8 cellular contexts compared by ENCODE assay signal in the genomic region with DNA sequence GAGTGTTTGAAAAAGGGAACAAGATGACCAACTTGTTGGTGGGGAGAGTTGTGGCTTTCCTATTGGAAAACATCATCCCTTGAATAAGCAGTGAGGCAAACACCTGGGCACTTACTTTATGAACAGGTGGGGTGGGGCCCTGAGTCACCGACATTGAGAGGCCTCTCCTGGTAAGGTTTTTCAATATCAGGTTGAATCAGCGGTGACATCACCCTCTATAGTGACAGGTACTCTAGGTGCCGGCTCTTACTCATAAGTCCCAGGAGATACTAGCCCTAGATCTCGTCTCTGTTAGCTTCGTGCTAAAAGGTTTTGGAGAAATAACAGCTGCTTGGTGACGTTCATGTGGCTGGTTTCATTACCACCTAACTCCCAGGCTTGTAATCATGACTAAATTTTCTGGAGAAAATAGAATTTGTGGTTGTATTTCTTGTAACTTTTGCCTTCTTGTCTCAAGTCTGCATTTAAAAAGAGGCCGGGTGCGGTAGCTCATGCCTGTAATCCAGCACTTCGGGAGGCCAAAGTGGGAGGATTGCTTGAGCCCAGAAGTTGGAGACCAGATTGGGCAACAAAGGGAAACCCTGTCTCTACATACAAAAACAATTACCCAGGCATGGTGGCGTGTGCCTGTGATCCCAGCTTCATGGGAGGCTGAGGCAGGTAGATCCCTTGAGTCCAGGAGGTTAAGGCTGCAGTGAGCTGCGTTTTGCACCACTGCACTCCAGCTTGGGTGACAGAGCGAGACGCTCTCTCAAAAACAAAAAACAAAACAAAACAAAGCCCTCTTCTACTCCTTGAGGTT. TPM values are rescaled to one million over a fixed set of nuclear protein-coding genes. Genes with fewer than 3 reads are reported as not detected.
DNase-seq lines count a peak whose midpoint lies in the region; ATAC-seq, FAIRE-seq and TF ChIP-seq lines count a peak whose summit lies in the region.

No MANE protein-coding gene starts in this region.

- no peaks in the 10 kb centered on the region; the same call in 1 of the 2 replicates for H3K23me2 ChIP-seq in H1 (ENCODE audit: low read depth, low read length)

- TF ChIP-seq RAD21 in H1 (IDR thresholded peaks at IDR 0.05 in 1 of 2, conservative IDR thresholded peaks at IDR 0.05 in 1 of 2; ENCODE audit: low read depth in 2 of 2, low read length in 2 of 2), result no peak

- no peak overlapping the region; the same call in 1 of the 2 replicates for H2BK12ac ChIP-seq in H1 (ENCODE audit: low read depth, low read length)

- DNase-seq in activated naive CD4-positive, alpha-beta T cell treated with Interleukin-2 at 50 U/mL for 16 hours, result peak; percentile 76
- DNase-seq in activated naive CD4-positive, alpha-beta T cell (lab: John Stamatoyannopoulos, UW), result no peak
- DNase-seq in RPMI8226, result peak; percentile 94
- no peak for DNase-seq in H1 (ENCODE audit: low read depth in 1 of 2, low spot score in 2 of 2)
- DNase-seq in stimulated activated CD8-positive, alpha-beta memory T cell treated with anti-CD3 and anti-CD28 coated beads, Interleukin-15, amount 100 ng/mL, for 48 hours (ENCODE audit: low read depth in 2 of 2), result peak; percentile 63 to 78
- no peak for DNase-seq in NCI-H446 treated with DMSO at 0.1 percent for 48 hours (lab: John Stamatoyannopoulos, UW)
- no peak for DNase-seq in spleen

- H3K4me1 ChIP-seq in H1 (replicated peaks in 1 of 4; ENCODE audit: control insufficient read depth in 3 of 4, insufficient read depth in 4 of 4, low read length in 3 of 4), result peaks cover 3 to 16% (median 11%) of the 10 kb centered on the region in 4 experiments
- H3K4me1 ChIP-seq in spleen, result peaks cover 0 to 32% (median 14%) of the 10 kb centered on the region in 6 donors

- ATAC-seq in HG03097 (IDR thresholded peaks at IDR 0.05; ENCODE audit: low FRiP score, unreplicated experiment), result peak; percentile 66

- no peak overlapping the region for H2AK5ac ChIP-seq in H1 (ENCODE audit: low read depth, low read length)

- no peak overlapping the region for H3K56ac ChIP-seq in H1 (replicated peaks; ENCODE audit: insufficient read length, low read depth, low read length)

- no peak overlapping the region for H3K9ac ChIP-seq in H1 (replicated peaks in 1 of 4; ENCODE audit: extremely low read depth in 1 of 4, low read depth in 3 of 4, low read length in 3 of 4)

- no peak overlapping the region for H2BK15ac ChIP-seq in H1 (ENCODE audit: low read length)

- TF ChIP-seq POLR2A in H1 (IDR thresholded peaks at IDR 0.05; ENCODE audit: control extremely low read depth in 1 of 2, low read depth in 2 of 2, low read length in 2 of 2), result no peak
- TF ChIP-seq POLR2A in spleen (IDR thresholded peaks at IDR 0.05), result no peak

- H3K14ac ChIP-seq in H1 (ENCODE audit: insufficient read length), result no peak overlapping the region

- H4K91ac ChIP-seq in H1 (replicated peaks; ENCODE audit: insufficient read length, low read length), result no peak overlapping the region

- H3K27ac ChIP-seq in H1 (ENCODE audit: low read depth, low read length) (no peak overlapping the region), spleen (peak overlapping the region in 4 of 8 donors; percentile 32 to 57 (median 52))

- peaks cover 3% of the 10 kb centered on the region; the same call in 1 of the 2 replicates for H3K79me1 ChIP-seq in H1 (ENCODE audit: low read depth, low read length)

- POLR2A ChIA-PET in H1 (lab: Charles Lee; ENCODE audit: partially characterized antibody), result interaction anchor here (1.2 to 3.3 kb wide), 7 partner anchors 9 to 110 kb away, joined by 3 to 16 read pairs (median 5); no protein-coding TSS in a partner anchor

- no peak overlapping the region for H2BK120ac ChIP-seq in H1 (replicated peaks; ENCODE audit: low read depth, low read length)

- H3K36me3 ChIP-seq in H1 (ENCODE audit: control insufficient read depth in 2 of 4, insufficient read depth in 4 of 4, low read length in 3 of 4) (peaks cover 0 to 9% (median 0%) of the 10 kb centered on the region in 4 experiments; a peak in 3 of 8 replicates), spleen (no peaks in the 10 kb centered on the region)

- peaks cover 3 to 8% of the 10 kb centered on the region in 2 experiments for H4K20me1 ChIP-seq in H1 (replicated peaks in 1 of 2; ENCODE audit: control insufficient read depth in 1 of 2, insufficient read depth in 2 of 2, low read length in 2 of 2)

- CTCF ChIA-PET in H1 (lab: Charles Lee; ENCODE audit: partially characterized antibody), result interaction anchor here (1.0 to 2.0 kb wide), 9 partner anchors 13 to 228 kb away, joined by 3 to 13 read pairs (median 4); partner anchors contain the start of gene CDH1

- H2BK5ac ChIP-seq in H1 (ENCODE audit: low read depth, low read length), result peak overlapping the region; percentile 41; the same call in 1 of the 2 replicates

- H3K4ac ChIP-seq in H1 (replicated peaks; ENCODE audit: insufficient read length, low read depth, low read length), result no peak overlapping the region

- H3K23ac ChIP-seq in H1 (ENCODE audit: insufficient read length), result no peak overlapping the region

- H3K4me2 ChIP-seq in H1 (ENCODE audit: insufficient read depth in 1 of 2, low read depth in 2 of 2, low read length in 2 of 2), result no peak overlapping the region

- intact Hi-C loops in spleen (cut with DNase I; ENCODE audit: low total_unique reads), result no loop called here

- H3K18ac ChIP-seq in H1 (ENCODE audit: extremely low read depth, low read length), result no peak overlapping the region

- peaks cover 4 to 83% of the 10 kb centered on the region in 2 experiments; a peak in 3 of 4 replicates for H3K79me2 ChIP-seq in H1 (ENCODE audit: control insufficient read depth in 1 of 2, insufficient read depth in 2 of 2, low read length in 2 of 2)

- FAIRE-seq in H1 (lab: Jason Lieb, UNC), result no peak

- H4K5ac ChIP-seq in H1 (ENCODE audit: insufficient read length, low read depth, low read length), result no peak overlapping the region

- H3K9me3 ChIP-seq in H1 (ENCODE audit: insufficient read depth in 2 of 2, low read depth in 1 of 2, low read length in 1 of 2) (no peaks in the 10 kb centered on the region), spleen (no peaks in the 10 kb centered on the region)

- 0 out of 2 replicates have a peak overlapping the region, but pooled peaks have one; percentile 66 for H2BK20ac ChIP-seq in H1 (ENCODE audit: low read length)

- no peak overlapping the region for H4K8ac ChIP-seq in H1 (ENCODE audit: extremely low read depth, insufficient read depth, low read length)

- no peak for TF ChIP-seq EP300 in H1 (IDR thresholded peaks at IDR 0.05; ENCODE audit: borderline replicate concordance in 1 of 2, low read depth in 2 of 2, low read length in 2 of 2)

- H3K27me3 ChIP-seq in H1 (replicated peaks in 1 of 4; ENCODE audit: control insufficient read depth in 3 of 4, extremely low read depth in 1 of 4, insufficient read depth in 3 of 4, low read length in 3 of 4), result no peaks in the 10 kb centered on the region
- peaks cover 0 to 8% (median 0%) of the 10 kb centered on the region in 7 donors for H3K27me3 ChIP-seq in spleen (replicated peaks in 1 of 7)

- WGBS in H1 (ENCODE audit: extremely low coverage in 1 of 2, insufficient coverage in 1 of 2, insufficient read length in 1 of 2, insufficient replicate concordance in 2 of 2, low coverage in 1 of 2, low lambda C conversion rate in 2 of 2, missing lambda C conversion rate in 1 of 2), 2 experiments, result 83% methylated on average over 13 of the region's 13 CpGs; no CpG with 5 or more reads in 1 of the 2 experiments
- WGBS in spleen, 5 donors, result 62 to 75% (median 71%) methylated on average over 13 of the region's 13 CpGs

- no peak overlapping the region for H2AFZ ChIP-seq in H1 (ENCODE audit: low read length)

- TF ChIP-seq CTCF in H1 (IDR thresholded peaks at IDR 0.05; ENCODE audit: control extremely low read depth in 1 of 3, insufficient read depth in 1 of 3, low read depth in 1 of 3, low read length in 3 of 3) (no peak), spleen (IDR thresholded peaks at IDR 0.05 in 8 of 11, conservative IDR thresholded peaks at IDR 0.05 in 3 of 11) (no peak)

- H3K4me3 ChIP-seq in H1 (ENCODE audit: extremely low read depth in 1 of 4, insufficient read depth in 2 of 4, low read depth in 3 of 4, low read length in 4 of 4) (no peak overlapping the region), spleen (no peak overlapping the region)

TF ChIP-seq in H1, 55 proteins besides CTCF, POLR2A, EP300 and RAD21 (continues in another document):
- no peak for TF ChIP-seq USF2 (IDR thresholded peaks at IDR 0.05; ENCODE audit: low read length)
- no peak for TF ChIP-seq POLR2AphosphoS5 (IDR thresholded peaks at IDR 0.05; ENCODE audit: low read depth, low read length)
- TF ChIP-seq NRF1 (IDR thresholded peaks at IDR 0.05; ENCODE audit: low read depth, low read length), result no peak
- TF ChIP-seq CBX5 (IDR thresholded peaks at IDR 0.05; ENCODE audit: low read depth, low read length), result no peak
- TF ChIP-seq NANOG (IDR thresholded peaks at IDR 0.05; ENCODE audit: insufficient read depth, low read depth, low read length, poor library complexity, severe bottlenecking), result no peak
- no peak for TF ChIP-seq HDAC2 (IDR thresholded peaks at IDR 0.05; ENCODE audit: borderline replicate concordance in 1 of 2, low read depth in 2 of 2, low read length in 2 of 2)
- no peak for TF ChIP-seq EZH2 (IDR thresholded peaks at IDR 0.05; ENCODE audit: low read depth, low read length, severe bottlenecking)
- no peak for TF ChIP-seq TAF7 (optimal IDR thresholded peaks at IDR 0.05; ENCODE audit: borderline replicate concordance, low read depth, low read length)
- no peak for TF ChIP-seq KDM1A (IDR thresholded peaks at IDR 0.05; ENCODE audit: borderline replicate concordance, low read length)
- no peak for TF ChIP-seq FOSL1 (IDR thresholded peaks at IDR 0.05; ENCODE audit: insufficient read depth, low read depth, low read length)

RNA-seq across cellular contexts. Expression of gene CDH1, which starts 19.4 kb away (rescaled TPM):
- total RNA-seq in H1 (2021; fragmentation: NEBNext Ultra II Directional; extraction: Animal tissue kit (Norgen Biotek cat#: 25700)), result 265 and 319 TPM in 2 replicates
- polyA plus RNA-seq in H1 (2011; rRNA removed) (119 and 133 TPM in 2 replicates), spleen (1 to 10 TPM; 5.2 to 6.9 (median 5.4) TPM)
- polyA plus RNA-seq in H1 (2011; cell fraction: cytosol; rRNA removed), result 140 TPM
- polyA plus RNA-seq in H1 (2011; cell fraction: nucleus; rRNA removed), result 186 TPM
- polyA plus RNA-seq in H1 (2012, experiment 1 of 2), result 164 to 357 TPM (median 291 TPM) in 4 replicates
- polyA plus RNA-seq in H1 (2012, experiment 2 of 2), result 25.7 TPM
- 267 TPM for polyA plus RNA-seq in H1 (2013, experiment 1 of 2)
- polyA plus RNA-seq in H1 (2013, experiment 2 of 2), result 227 TPM
- 304 and 433 TPM in 2 replicates for polyA minus RNA-seq in H1 (2011; rRNA and poly(A)+ RNA removed)
- 438 TPM for polyA minus RNA-seq in H1 (2011; cell fraction: cytosol; rRNA and poly(A)+ RNA removed)
- 171 TPM for polyA minus RNA-seq in H1 (2011; cell fraction: nucleus; rRNA and poly(A)+ RNA removed)
- total RNA-seq in spleen, result 10 to 100 TPM in 6 of 7 donors, 1 to 10 TPM in 1; 9.2 to 35.9 (median 16.1) TPM

Comparison
In these comparisons a context has a peak if more than half of its experiments do, and no peak if none do; other contexts are left out.
1. DNase-seq: peak in activated naive CD4-positive, alpha-beta T cell treated with Interleukin-2 at 50 U/mL for 16 hours (single experiment), RPMI8226 (single experiment) and stimulated activated CD8-positive, alpha-beta memory T cell treated with anti-CD3 and anti-CD28 coated beads, Interleukin-15, amount 100 ng/mL, for 48 hours (2 of 2); none in activated naive CD4-positive, alpha-beta T cell (0 of 4), H1 (0 of 2), NCI-H446 treated with DMSO at 0.1 percent for 48 hours (single experiment) and spleen (single experiment).